Comparison of ENCODE assay signal across 20 cellular contexts in genomic region chr4:80781436-80781835, GRCh38.
DNase-seq lines count a peak whose midpoint lies in the region; ATAC-seq, FAIRE-seq and TF ChIP-seq lines count a peak whose summit lies in the region.
"Had no signal": no experiment of that assay in that cellular context is flagged by ENCODE, and none has a peak within 500 bp of the region (broad histone marks: within the 10 kb centered on the region; RNA-seq: fewer than 3 reads in every experiment).

No MANE protein-coding gene starts in this region.

- no peaks in the 10 kb centered on the region for H3K9me3 Mint-ChIP-seq in astrocyte (ENCODE audit: unreplicated experiment)
- H3K9me3 Mint-ChIP-seq in activated T-cell treated with anti-CD3 and anti-CD28 coated beads, Interleukin-2, amount 50 U/mL, for 72 hours, result no peaks in the 10 kb centered on the region
- H3K9me3 Mint-ChIP-seq: CD4-positive, alpha-beta T cell had no signal

- H3K27ac ChIP-seq in astrocyte (ENCODE audit: low read depth, low read length), result no peak overlapping the region
- H3K27ac ChIP-seq: 22Rv1, A549, C4-2B had no signal

- no peak overlapping the region for H3K4me2 ChIP-seq in astrocyte (ENCODE audit: low read length)
- H3K4me2 ChIP-seq: A549 had no signal

- TF ChIP-seq POLR2A in GM18505 (IDR thresholded peaks at IDR 0.05; ENCODE audit: borderline replicate concordance, extremely low read depth, insufficient read depth, insufficient read length), result no peak

- no peak for FAIRE-seq in astrocyte (lab: Jason Lieb, UNC)
- FAIRE-seq: A549, D721Med, G401.6, GM12891 had no signal

- DNase-seq in NCI-H2227 treated with DMSO at 0.1 percent for 48 hours (lab: John Stamatoyannopoulos, UW) (peak; percentile 91), NCI-H2227 (lab: John Stamatoyannopoulos, UW; ENCODE audit: unreplicated experiment) (no peak), astrocyte (ENCODE audit: low read depth) (peak; percentile 7), fibroblast of peridontal ligament (ENCODE audit: extremely low read depth) (peak; percentile 3), renal cortical epithelial cell (ENCODE audit: low read depth) (peak; percentile 78)
- DNase-seq in activated T-cell treated with anti-CD3 and anti-CD28 coated beads, Interleukin-2, amount 50 U/mL, for 72 hours, result no peak
- DNase-seq: AML-193; Caco-2; CD4-positive, alpha-beta T cell; GOT3; H7 had no signal

- no peaks in the 10 kb centered on the region for H3K36me3 ChIP-seq in astrocyte (ENCODE audit: insufficient read depth, low read length)

- no peaks in the 10 kb centered on the region for H3K4me1 ChIP-seq in astrocyte (ENCODE audit: insufficient read depth, low read length)
- H3K4me1 ChIP-seq: A549, Caco-2 had no signal

- no peak overlapping the region for H3K4me3 Mint-ChIP-seq in astrocyte (ENCODE audit: unreplicated experiment)
- H3K4me3 Mint-ChIP-seq in activated T-cell treated with anti-CD3 and anti-CD28 coated beads, Interleukin-2, amount 50 U/mL, for 72 hours, result no peak overlapping the region
- H3K4me3 Mint-ChIP-seq: CD4-positive, alpha-beta T cell had no signal

- no peaks in the 10 kb centered on the region for H3K27me3 Mint-ChIP-seq in astrocyte (ENCODE audit: low read depth, unreplicated experiment)
- no peaks in the 10 kb centered on the region for H3K27me3 Mint-ChIP-seq in activated T-cell treated with anti-CD3 and anti-CD28 coated beads, Interleukin-2, amount 50 U/mL, for 72 hours (ENCODE audit: low read depth)
- H3K27me3 Mint-ChIP-seq: CD4-positive, alpha-beta T cell had no signal

- no peak overlapping the region for H3K9ac ChIP-seq in astrocyte (ENCODE audit: low read length)

- H2AFZ ChIP-seq in astrocyte (ENCODE audit: low read depth, low read length), result no peak overlapping the region

- H3K27ac Mint-ChIP-seq in astrocyte (ENCODE audit: unreplicated experiment), result no peak overlapping the region
- H3K27ac Mint-ChIP-seq in activated T-cell treated with anti-CD3 and anti-CD28 coated beads, Interleukin-2, amount 50 U/mL, for 72 hours, result no peak overlapping the region
- H3K27ac Mint-ChIP-seq: CD4-positive, alpha-beta T cell had no signal

- no peaks in the 10 kb centered on the region for H3K9me3 ChIP-seq in astrocyte (ENCODE audit: insufficient read depth, low read depth, low read length)
- H3K9me3 ChIP-seq: A549, Caco-2 had no signal

- no peaks in the 10 kb centered on the region for H3K36me3 Mint-ChIP-seq in astrocyte (ENCODE audit: low read depth, unreplicated experiment)
- H3K36me3 Mint-ChIP-seq in activated T-cell treated with anti-CD3 and anti-CD28 coated beads, Interleukin-2, amount 50 U/mL, for 72 hours (ENCODE audit: insufficient read depth in 2 of 2), result no peaks in the 10 kb centered on the region

- TF ChIP-seq CTCF in astrocyte (IDR thresholded peaks at IDR 0.05; ENCODE audit: insufficient read depth, low read depth, low read length), result no peak

- H3K79me2 ChIP-seq in astrocyte (ENCODE audit: insufficient read depth, low read length), result no peaks in the 10 kb centered on the region

- H4K20me1 ChIP-seq in astrocyte (ENCODE audit: insufficient read depth, low read length), result no peaks in the 10 kb centered on the region

- H3K27me3 ChIP-seq in astrocyte (ENCODE audit: insufficient read depth, low read length), result no peaks in the 10 kb centered on the region

- no peaks in the 10 kb centered on the region for H3K4me1 Mint-ChIP-seq in astrocyte (ENCODE audit: low read depth, unreplicated experiment)
- no peaks in the 10 kb centered on the region for H3K4me1 Mint-ChIP-seq in activated T-cell treated with anti-CD3 and anti-CD28 coated beads, Interleukin-2, amount 50 U/mL, for 72 hours (ENCODE audit: low read depth)

- no peak overlapping the region for H3K4me3 ChIP-seq in astrocyte (ENCODE audit: insufficient read depth, low read depth, low read length)
- H3K4me3 ChIP-seq: A549 had no signal

- ATAC-seq in GM18505 (IDR thresholded peaks at IDR 0.05; ENCODE audit: unreplicated experiment), result no peak
- no peak for ATAC-seq in GM21529 (IDR thresholded peaks at IDR 0.05; ENCODE audit: unreplicated experiment)
- no peak for ATAC-seq in activated T-cell treated with anti-CD3 and anti-CD28 coated beads, Interleukin-2, amount 50 U/mL, for 72 hours (replicated peaks in 1 of 2)
- ATAC-seq: A549, HCT116 had no signal

Comparison
In these comparisons a context has a peak if more than half of its experiments do, and no peak if none do; other contexts are left out.
1. DNase-seq: peak in NCI-H2227 treated with DMSO at 0.1 percent for 48 hours (single experiment), astrocyte (single experiment), fibroblast of peridontal ligament (single experiment) and renal cortical epithelial cell (single experiment); none in NCI-H2227 (single experiment) and activated T-cell treated with anti-CD3 and anti-CD28 coated beads, Interleukin-2, amount 50 U/mL, for 72 hours (0 of 2).